ENCODE assay signal across 23 cellular contexts in the genomic region with DNA sequence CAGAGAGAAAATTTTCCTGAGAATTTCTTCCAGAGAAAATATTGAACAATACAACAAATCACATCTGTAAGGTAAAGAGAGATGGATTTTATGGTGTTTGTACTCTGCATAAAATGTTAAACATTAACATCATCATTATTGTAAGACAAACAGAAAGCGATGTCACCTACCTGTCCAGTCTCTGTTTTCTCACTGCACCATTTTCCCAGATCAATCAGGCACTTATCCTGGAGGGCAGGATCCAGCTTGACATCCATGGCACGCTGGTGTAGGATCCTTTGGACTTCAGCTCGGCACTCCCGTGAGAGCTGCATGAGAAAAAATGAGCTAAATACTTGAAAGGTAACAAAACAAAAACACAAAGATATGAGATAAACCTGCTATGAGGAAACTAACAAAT. TPM values are rescaled to one million over a fixed set of nuclear protein-coding genes. Genes with fewer than 3 reads are reported as not detected.
"Had no signal": no experiment of that assay in that cellular context is flagged by ENCODE, and none has a peak within 500 bp of the region (broad histone marks: within the 10 kb centered on the region; RNA-seq: fewer than 3 reads in every experiment).

No MANE protein-coding gene starts in this region.

- H3K27ac Mint-ChIP-seq: activated CD4-positive, alpha-beta T cell treated with anti-CD3 and anti-CD28 coated beads, Interleukin-2, amount 10 ng/mL, durations not matched to agents 7 days and 5 days; activated CD8-positive, alpha-beta memory T cell treated with anti-CD3 and anti-CD28 coated beads, Interleukin-2, amount 10 ng/mL, durations not matched to agents 7 days and 5 days; activated CD8-positive, alpha-beta T cell treated with anti-CD3 and anti-CD28 coated beads for 36 hours; activated naive CD4-positive, alpha-beta T cell treated with anti-CD3 and anti-CD28 coated beads, Interleukin-2, amount 10 ng/mL, durations not matched to agents 7 days and 5 days; stimulated activated memory B cell treated with anti-CD40 and anti-IgM and Interleukin-4, amounts not matched to agents 10 μg/mL and 1 μg/mL and 100 μg/mL, for 72 hours had no signal

- H3K27me3 Mint-ChIP-seq: activated CD4-positive, alpha-beta T cell treated with anti-CD3 and anti-CD28 coated beads, Interleukin-2, amount 10 ng/mL, durations not matched to agents 7 days and 5 days; activated CD8-positive, alpha-beta memory T cell treated with anti-CD3 and anti-CD28 coated beads, Interleukin-2, amount 10 ng/mL, durations not matched to agents 7 days and 5 days; activated CD8-positive, alpha-beta T cell treated with anti-CD3 and anti-CD28 coated beads for 36 hours; activated naive CD4-positive, alpha-beta T cell treated with anti-CD3 and anti-CD28 coated beads, Interleukin-2, amount 10 ng/mL, durations not matched to agents 7 days and 5 days; naive B cell; stimulated activated memory B cell treated with anti-CD40 and anti-IgM and Interleukin-4, amounts not matched to agents 10 μg/mL and 1 μg/mL and 100 μg/mL, for 72 hours had no signal

- DNase-seq: activated CD4-positive, alpha-beta T cell treated with anti-CD3 and anti-CD28 coated beads, Interleukin-2, amount 10 ng/mL, durations not matched to agents 7 days and 5 days; activated CD4-positive, CD25-positive, alpha-beta regulatory T cell treated with anti-CD3 and anti-CD28 coated beads, Interleukin-2, amount 50 U/mL, for 72 hours; activated CD8-positive, alpha-beta memory T cell treated with anti-CD3 and anti-CD28 coated beads, Interleukin-2, amount 10 ng/mL, durations not matched to agents 7 days and 5 days; activated CD8-positive, alpha-beta T cell treated with anti-CD3 and anti-CD28 coated beads for 36 hours; activated effector memory CD4-positive, alpha-beta T cell treated with anti-CD3 and anti-CD28 coated beads, Interleukin-2, amount 50 U/mL, for 16 hours; activated naive CD4-positive, alpha-beta T cell treated with anti-CD3 and anti-CD28 coated beads, Interleukin-2, amount 10 ng/mL, durations not matched to agents 7 days and 5 days; activated T-cell treated with anti-CD3 and anti-CD28 coated beads for 4 hours; anterior cingulate cortex; body of pancreas; dermis blood vessel endothelial cell; effector CD8-positive, alpha-beta T cell; hypothalamus; naive B cell; nucleus accumbens; stimulated activated CD4-positive, alpha-beta T cell treated with anti-CD3 and anti-CD28 coated beads, Interleukin-15, amount 100 ng/mL, for 24 hours; SW 1271; trophoblast cell; WERI-Rb-1 had no signal

- H3K4me2 ChIP-seq: smooth muscle cell had no signal

- H3K4me3 ChIP-seq: body of pancreas, cardiac muscle cell, smooth muscle cell had no signal

- H3K27me3 ChIP-seq: body of pancreas, cardiac muscle cell had no signal

- H3K4me3 Mint-ChIP-seq: activated CD4-positive, alpha-beta T cell treated with anti-CD3 and anti-CD28 coated beads, Interleukin-2, amount 10 ng/mL, durations not matched to agents 7 days and 5 days; activated CD8-positive, alpha-beta memory T cell treated with anti-CD3 and anti-CD28 coated beads, Interleukin-2, amount 10 ng/mL, durations not matched to agents 7 days and 5 days; activated CD8-positive, alpha-beta T cell treated with anti-CD3 and anti-CD28 coated beads for 36 hours; activated naive CD4-positive, alpha-beta T cell treated with anti-CD3 and anti-CD28 coated beads, Interleukin-2, amount 10 ng/mL, durations not matched to agents 7 days and 5 days; naive B cell; stimulated activated memory B cell treated with anti-CD40 and anti-IgM and Interleukin-4, amounts not matched to agents 10 μg/mL and 1 μg/mL and 100 μg/mL, for 72 hours had no signal

- H3K9me3 ChIP-seq: body of pancreas had no signal

- ATAC-seq: activated CD8-positive, alpha-beta memory T cell treated with anti-CD3 and anti-CD28 coated beads, Interleukin-2, amount 10 ng/mL, durations not matched to agents 7 days and 5 days; activated CD8-positive, alpha-beta T cell treated with anti-CD3 and anti-CD28 coated beads for 36 hours; body of pancreas; esophagus mucosa; sciatic nerve; stimulated activated memory B cell treated with anti-CD40 and anti-IgM and Interleukin-4, amounts not matched to agents 10 μg/mL and 1 μg/mL and 100 μg/mL, for 72 hours had no signal

- H3K4me1 Mint-ChIP-seq: activated CD4-positive, alpha-beta T cell treated with anti-CD3 and anti-CD28 coated beads, Interleukin-2, amount 10 ng/mL, durations not matched to agents 7 days and 5 days; activated CD8-positive, alpha-beta memory T cell treated with anti-CD3 and anti-CD28 coated beads, Interleukin-2, amount 10 ng/mL, durations not matched to agents 7 days and 5 days; activated naive CD4-positive, alpha-beta T cell treated with anti-CD3 and anti-CD28 coated beads, Interleukin-2, amount 10 ng/mL, durations not matched to agents 7 days and 5 days; naive B cell; stimulated activated memory B cell treated with anti-CD40 and anti-IgM and Interleukin-4, amounts not matched to agents 10 μg/mL and 1 μg/mL and 100 μg/mL, for 72 hours had no signal

- H3K27ac ChIP-seq: body of pancreas, cardiac muscle cell, WERI-Rb-1 had no signal

- H3K9me3 Mint-ChIP-seq: activated CD4-positive, alpha-beta T cell treated with anti-CD3 and anti-CD28 coated beads, Interleukin-2, amount 10 ng/mL, durations not matched to agents 7 days and 5 days; activated CD8-positive, alpha-beta T cell treated with anti-CD3 and anti-CD28 coated beads for 36 hours; activated naive CD4-positive, alpha-beta T cell treated with anti-CD3 and anti-CD28 coated beads, Interleukin-2, amount 10 ng/mL, durations not matched to agents 7 days and 5 days; naive B cell; stimulated activated memory B cell treated with anti-CD40 and anti-IgM and Interleukin-4, amounts not matched to agents 10 μg/mL and 1 μg/mL and 100 μg/mL, for 72 hours had no signal

RNA-seq across cellular contexts. Expression of a gene that starts 55.9 kb away (rescaled TPM):
- total RNA-seq: dermis blood vessel endothelial cell had no signal
